In the genomic region with DNA sequence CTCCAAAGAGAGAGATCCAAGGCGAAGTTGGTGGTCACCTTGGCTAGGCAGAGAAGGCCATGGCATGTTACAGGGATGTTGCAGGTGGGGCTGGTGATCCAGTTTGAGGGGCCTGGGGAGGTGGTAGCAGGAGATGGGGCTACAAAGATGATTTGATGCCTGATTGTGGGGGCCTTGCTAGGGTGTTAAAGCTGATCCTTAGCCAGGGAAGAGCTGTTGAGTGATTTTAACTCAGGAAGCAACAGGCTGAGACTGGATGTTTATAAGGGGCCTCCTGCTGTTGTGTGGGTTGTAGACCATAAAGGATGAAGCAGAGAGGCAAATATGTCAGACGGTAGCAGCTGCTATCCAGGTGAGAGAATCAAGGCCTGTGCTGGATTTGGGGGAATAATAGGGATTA, we compare ENCODE assay signal across 2 cellular contexts.
TF ChIP-seq lines count a peak whose summit lies in the region.

No MANE protein-coding gene starts in this region.

TF ChIP-seq in H1, 55 proteins besides CTCF, POLR2A, EP300 and RAD21:
- TF ChIP-seq CEBPB (IDR thresholded peaks at IDR 0.05; ENCODE audit: low read depth, low read length) (no peak), SRF (IDR thresholded peaks at IDR 0.05; ENCODE audit: low read depth, low read length) (no peak), BACH1 (IDR thresholded peaks at IDR 0.05; ENCODE audit: low read length) (no peak), MAFK (IDR thresholded peaks at IDR 0.05; ENCODE audit: low read depth, low read length) (no peak)

TF ChIP-seq in SK-N-SH treated with all-trans-retinoic acid at 6 μM for 48 hours, 23 proteins besides CTCF, POLR2A, EP300 and RAD21:
- TF ChIP-seq ZC3H10 (CRISPR knock-in tag; IDR thresholded peaks at IDR 0.05), result no peak
- TF ChIP-seq PPARA (CRISPR knock-in tag; IDR thresholded peaks at IDR 0.05; ENCODE audit: borderline replicate concordance), result no peak
- TF ChIP-seq SNAI2 (CRISPR knock-in tag; IDR thresholded peaks at IDR 0.05), result no peak
- no peak for TF ChIP-seq BACH2 (CRISPR knock-in tag; IDR thresholded peaks at IDR 0.05; ENCODE audit: borderline replicate concordance)
- no peak for TF ChIP-seq ZNF8 (CRISPR knock-in tag; IDR thresholded peaks at IDR 0.05)
- TF ChIP-seq, protein P1, sequence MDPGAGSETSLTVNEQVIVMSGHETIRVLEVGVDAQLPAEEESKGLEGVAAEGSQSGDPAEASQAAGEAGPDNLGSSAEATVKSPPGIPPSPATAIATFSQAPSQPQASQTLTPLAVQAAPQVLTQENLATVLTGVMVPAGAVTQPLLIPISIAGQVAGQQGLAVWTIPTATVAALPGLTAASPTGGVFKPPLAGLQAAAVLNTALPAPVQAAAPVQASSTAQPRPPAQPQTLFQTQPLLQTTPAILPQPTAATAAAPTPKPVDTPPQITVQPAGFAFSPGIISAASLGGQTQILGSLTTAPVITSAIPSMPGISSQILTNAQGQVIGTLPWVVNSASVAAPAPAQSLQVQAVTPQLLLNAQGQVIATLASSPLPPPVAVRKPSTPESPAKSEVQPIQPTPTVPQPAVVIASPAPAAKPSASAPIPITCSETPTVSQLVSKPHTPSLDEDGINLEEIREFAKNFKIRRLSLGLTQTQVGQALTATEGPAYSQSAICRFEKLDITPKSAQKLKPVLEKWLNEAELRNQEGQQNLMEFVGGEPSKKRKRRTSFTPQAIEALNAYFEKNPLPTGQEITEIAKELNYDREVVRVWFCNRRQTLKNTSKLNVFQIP (CRISPR knock-in tag; IDR thresholded peaks at IDR 0.05; ENCODE audit: borderline replicate concordance, low read depth), result no peak
- no peak for TF ChIP-seq TOX (CRISPR knock-in tag; IDR thresholded peaks at IDR 0.05; ENCODE audit: borderline replicate concordance)
- TF ChIP-seq CSDC2 (CRISPR knock-in tag; IDR thresholded peaks at IDR 0.05), result no peak
- TF ChIP-seq, protein P2, sequence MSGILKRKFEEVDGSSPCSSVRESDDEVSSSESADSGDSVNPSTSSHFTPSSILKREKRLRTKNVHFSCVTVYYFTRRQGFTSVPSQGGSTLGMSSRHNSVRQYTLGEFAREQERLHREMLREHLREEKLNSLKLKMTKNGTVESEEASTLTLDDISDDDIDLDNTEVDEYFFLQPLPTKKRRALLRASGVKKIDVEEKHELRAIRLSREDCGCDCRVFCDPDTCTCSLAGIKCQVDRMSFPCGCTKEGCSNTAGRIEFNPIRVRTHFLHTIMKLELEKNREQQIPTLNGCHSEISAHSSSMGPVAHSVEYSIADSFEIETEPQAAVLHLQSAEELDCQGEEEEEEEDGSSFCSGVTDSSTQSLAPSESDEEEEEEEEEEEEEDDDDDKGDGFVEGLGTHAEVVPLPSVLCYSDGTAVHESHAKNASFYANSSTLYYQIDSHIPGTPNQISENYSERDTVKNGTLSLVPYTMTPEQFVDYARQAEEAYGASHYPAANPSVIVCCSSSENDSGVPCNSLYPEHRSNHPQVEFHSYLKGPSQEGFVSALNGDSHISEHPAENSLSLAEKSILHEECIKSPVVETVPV (CRISPR knock-in tag; IDR thresholded peaks at IDR 0.05), result no peak
- TF ChIP-seq ISL1 (CRISPR knock-in tag; IDR thresholded peaks at IDR 0.05), result no peak
- TF ChIP-seq, protein P3, sequence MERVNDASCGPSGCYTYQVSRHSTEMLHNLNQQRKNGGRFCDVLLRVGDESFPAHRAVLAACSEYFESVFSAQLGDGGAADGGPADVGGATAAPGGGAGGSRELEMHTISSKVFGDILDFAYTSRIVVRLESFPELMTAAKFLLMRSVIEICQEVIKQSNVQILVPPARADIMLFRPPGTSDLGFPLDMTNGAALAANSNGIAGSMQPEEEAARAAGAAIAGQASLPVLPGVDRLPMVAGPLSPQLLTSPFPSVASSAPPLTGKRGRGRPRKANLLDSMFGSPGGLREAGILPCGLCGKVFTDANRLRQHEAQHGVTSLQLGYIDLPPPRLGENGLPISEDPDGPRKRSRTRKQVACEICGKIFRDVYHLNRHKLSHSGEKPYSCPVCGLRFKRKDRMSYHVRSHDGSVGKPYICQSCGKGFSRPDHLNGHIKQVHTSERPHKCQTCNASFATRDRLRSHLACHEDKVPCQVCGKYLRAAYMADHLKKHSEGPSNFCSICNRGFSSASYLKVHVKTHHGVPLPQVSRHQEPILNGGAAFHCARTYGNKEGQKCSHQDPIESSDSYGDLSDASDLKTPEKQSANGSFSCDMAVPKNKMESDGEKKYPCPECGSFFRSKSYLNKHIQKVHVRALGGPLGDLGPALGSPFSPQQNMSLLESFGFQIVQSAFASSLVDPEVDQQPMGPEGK (CRISPR knock-in tag; IDR thresholded peaks at IDR 0.05; ENCODE audit: borderline replicate concordance), result no peak
- no peak for TF ChIP-seq ARNTL (CRISPR knock-in tag; IDR thresholded peaks at IDR 0.05; ENCODE audit: borderline replicate concordance, low read depth)
